13 cellular contexts compared by ENCODE assay signal in the genomic region with DNA sequence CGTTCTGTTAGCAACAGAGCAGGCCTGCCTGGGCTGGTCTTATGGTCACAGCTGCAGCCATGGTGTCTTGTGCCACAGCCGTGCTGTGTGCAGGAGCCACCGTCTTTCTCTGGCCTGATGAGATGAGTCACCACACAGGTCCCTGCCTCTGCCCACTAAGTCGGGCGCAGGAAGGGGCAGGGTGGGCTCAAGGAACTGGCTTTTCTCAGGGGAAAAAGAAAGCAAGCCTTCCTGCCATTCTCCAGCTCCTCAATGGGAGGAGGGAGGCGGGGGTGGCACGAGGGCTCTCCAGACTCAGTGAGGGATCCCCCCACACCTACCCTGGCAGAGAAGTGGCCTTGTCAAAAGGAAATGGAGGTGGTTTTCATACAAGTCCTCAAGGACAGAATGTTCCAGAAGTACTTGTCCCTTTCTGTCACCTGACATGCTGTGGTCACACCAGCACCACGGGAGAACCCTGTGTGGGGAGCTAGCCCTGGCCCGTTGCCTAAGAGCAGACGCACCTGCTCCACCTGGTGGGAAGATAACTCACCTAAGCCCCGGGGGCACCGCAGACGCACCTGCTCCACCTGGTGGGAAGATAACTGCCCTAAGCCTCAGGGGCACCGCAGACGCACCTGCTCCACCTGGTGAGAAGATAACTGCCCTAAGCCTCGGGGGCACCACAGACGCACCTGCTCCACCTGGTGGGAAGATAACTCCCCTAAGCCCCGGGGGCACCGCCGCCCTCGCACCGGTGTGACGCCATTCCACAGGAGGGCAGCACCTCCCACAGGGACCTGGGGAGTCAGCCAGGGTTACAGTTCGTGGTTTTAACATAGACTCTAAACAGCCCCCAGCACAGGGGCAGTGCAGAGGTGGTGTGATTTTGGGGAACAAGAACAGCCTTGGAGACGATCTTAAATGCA. TPM values are rescaled to one million over a fixed set of nuclear protein-coding genes. Genes with fewer than 3 reads are reported as not detected.
A peak's percentile ranks its signal among the peaks of the same experiment; 100 is the strongest.
DNase-seq lines count a peak whose midpoint lies in the region; ATAC-seq and TF ChIP-seq lines count a peak whose summit lies in the region.
"Had no signal": no experiment of that assay in that cellular context is flagged by ENCODE, and none has a peak within 500 bp of the region (broad histone marks: within the 10 kb centered on the region; RNA-seq: fewer than 3 reads in every experiment).

No MANE protein-coding gene starts in this region.

- H2BK5ac ChIP-seq in mesendoderm (ENCODE audit: low read length) = no peak overlapping the region

- intact Hi-C loops in spleen (cut with DNase I; ENCODE audit: low total_unique reads) = no loop called here

- peaks cover 0 to 90% (median 17%) of the 10 kb centered on the region in 6 donors for H3K36me3 ChIP-seq in spleen
- no peaks in the 10 kb centered on the region for H3K36me3 ChIP-seq in mesendoderm (ENCODE audit: control insufficient read depth, insufficient read depth, low read length)

- 61 to 87% (median 78%) methylated on average over 20 to 25 of the region's 25 CpGs for WGBS in spleen, 5 donors
- WGBS in mesendoderm (ENCODE audit: extremely low coverage, insufficient coverage, low lambda C conversion rate) = no CpG with 5 or more reads among the region's 25 CpGs

- no peak overlapping the region for H2BK120ac ChIP-seq in mesendoderm (ENCODE audit: low read depth, low read length)

- no peaks in the 10 kb centered on the region for H3K79me2 ChIP-seq in mesendoderm (ENCODE audit: control insufficient read depth, insufficient read depth, low read length)

- H3K27me3 ChIP-seq in foreskin keratinocyte (no peaks in the 10 kb centered on the region), spleen (replicated peaks in 1 of 7) (no peaks in the 10 kb centered on the region), mesendoderm (ENCODE audit: insufficient read depth, low read length, poor library complexity) (no peaks in the 10 kb centered on the region)

- no peak overlapping the region for H3K56ac ChIP-seq in mesendoderm (ENCODE audit: low read length)

- no peak overlapping the region for H3K18ac ChIP-seq in mesendoderm (ENCODE audit: low read length)

- H3K4me1 ChIP-seq in foreskin keratinocyte = no peaks in the 10 kb centered on the region
- no peaks in the 10 kb centered on the region for H3K4me1 ChIP-seq in spleen
- H3K4me1 ChIP-seq in mesendoderm (ENCODE audit: control insufficient read depth, low read depth, low read length) = no peaks in the 10 kb centered on the region

- no peak overlapping the region for H2AK5ac ChIP-seq in mesendoderm (ENCODE audit: low read length)

- H3K27ac ChIP-seq in foreskin keratinocyte = no peak overlapping the region
- no peak overlapping the region for H3K27ac ChIP-seq in spleen
- no peak overlapping the region for H3K27ac ChIP-seq in mesendoderm (ENCODE audit: low read depth, low read length)

- DNase-seq in NCI-H1694 treated with DMSO at 0.1 percent for 48 hours (lab: John Stamatoyannopoulos, UW) = peak; percentile 5
- no peak for DNase-seq in NCI-H1694 (lab: John Stamatoyannopoulos, UW)
- peak; percentile 35 for DNase-seq in NCI-H2171 (lab: John Stamatoyannopoulos, UW)
- peak; percentile 34 to 39 for DNase-seq in foreskin keratinocyte
- DNase-seq in spleen = peak; percentile 69
- no peak for DNase-seq in mesendoderm
- DNase-seq in amniotic stem cell (lab: John Stamatoyannopoulos, UW) = no peak
- DNase-seq in NCI-H82 (lab: John Stamatoyannopoulos, UW) = no peak
- DNase-seq: activated CD4-positive, alpha-beta T cell treated with anti-CD3 and anti-CD28 coated beads, Interleukin-2, amount 50 U/mL, for 4 hours; Kasumi-1 had no signal

- peak; percentile 37 for TF ChIP-seq CTCF in foreskin keratinocyte (conservative IDR thresholded peaks at IDR 0.05)
- no peak for TF ChIP-seq CTCF in spleen (IDR thresholded peaks at IDR 0.05 in 8 of 11, conservative IDR thresholded peaks at IDR 0.05 in 3 of 11)

- no peak for TF ChIP-seq POLR2A in spleen (IDR thresholded peaks at IDR 0.05)

- H4K5ac ChIP-seq in mesendoderm (ENCODE audit: low read length) = no peak overlapping the region

- H2BK15ac ChIP-seq in mesendoderm (replicated peaks; ENCODE audit: low read depth) = no peak overlapping the region

- H3K4me2 ChIP-seq in mesendoderm (ENCODE audit: low read length) = no peak overlapping the region

- H3K9ac ChIP-seq in mesendoderm (ENCODE audit: low read length) = no peak overlapping the region

- H3K79me1 ChIP-seq in mesendoderm (ENCODE audit: low read length) = no peaks in the 10 kb centered on the region

- peak; percentile 72 for ATAC-seq in foreskin keratinocyte

- H3K4me3 ChIP-seq in spleen (no peak overlapping the region), mesendoderm (ENCODE audit: low read length) (no peak overlapping the region)

- H3K4ac ChIP-seq in mesendoderm (ENCODE audit: low read depth, low read length) = no peak overlapping the region

- H4K8ac ChIP-seq in mesendoderm (ENCODE audit: low read depth, low read length) = no peak overlapping the region

- H3K9me3 ChIP-seq in spleen = no peaks in the 10 kb centered on the region

- H3K23ac ChIP-seq in mesendoderm (ENCODE audit: low read length) = no peak overlapping the region

RNA-seq across cellular contexts. Expression of gene UVSSA, which starts 18.5 kb away (rescaled TPM):
- total RNA-seq in foreskin keratinocyte = 6.5 and 7.4 TPM in 2 replicates
- 2.6 and 3.3 TPM in 2 replicates for polyA plus RNA-seq in foreskin keratinocyte
- total RNA-seq in spleen = 10 to 100 TPM; 23.9 to 54.0 (median 37.1) TPM
- polyA plus RNA-seq in spleen = 10 to 100 TPM in 2 of 3 donors, 1 to 10 TPM in 1; 3.0 to 15.5 (median 10.3) TPM
- polyA plus RNA-seq in mesendoderm (2013, experiment 1 of 2) = 4.3 TPM
- polyA plus RNA-seq in mesendoderm (2013, experiment 2 of 2) = 4.6 TPM

RNA-seq across cellular contexts. Expression of gene NKX1-1, which starts 40.7 kb away (rescaled TPM):
- not detected in 2 replicates for total RNA-seq in foreskin keratinocyte
- not detected in 2 replicates for polyA plus RNA-seq in foreskin keratinocyte
- not detected for total RNA-seq in spleen
- not detected for polyA plus RNA-seq in spleen
- polyA plus RNA-seq in mesendoderm (2013, experiment 1 of 2) = not detected
- not detected for polyA plus RNA-seq in mesendoderm (2013, experiment 2 of 2)
- total RNA-seq: osteocyte, SK-MEL-5, urinary bladder had no signal
- polyA plus RNA-seq: urinary bladder had no signal

Comparison
In these comparisons a context has a peak if more than half of its experiments do, and no peak if none do; other contexts are left out.
1. DNase-seq: peak in NCI-H1694 treated with DMSO at 0.1 percent for 48 hours (single experiment), NCI-H2171 (single experiment), foreskin keratinocyte (2 of 2) and spleen (single experiment); none in NCI-H1694 (single experiment), mesendoderm (single experiment), amniotic stem cell (single experiment) and NCI-H82 (single experiment).